In the genomic region with DNA sequence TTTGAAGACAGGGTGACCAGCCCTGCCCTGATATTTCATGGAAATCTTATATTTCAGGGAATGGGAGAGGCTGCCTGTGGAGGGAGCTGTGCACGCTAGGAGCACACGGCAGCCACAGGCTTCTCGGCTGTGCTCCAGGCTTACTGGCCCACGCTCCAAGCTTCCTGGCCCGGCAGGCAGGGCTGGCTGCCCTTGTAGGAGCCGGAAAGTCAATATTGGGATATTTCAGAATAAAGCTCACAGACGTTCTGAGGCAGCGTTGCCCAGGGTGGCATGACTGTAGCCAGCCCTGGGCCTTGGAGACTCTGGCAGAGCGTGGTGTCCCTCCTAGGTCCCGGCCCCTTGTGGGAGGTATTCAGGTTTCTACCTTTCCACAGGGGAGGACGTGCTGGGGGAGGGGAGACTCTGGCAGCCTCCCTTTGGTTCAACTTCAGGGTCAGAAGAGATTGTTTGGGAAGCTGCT, we compare ENCODE assay signal across 1 cellular context.
TF ChIP-seq lines count a peak whose summit lies in the region.

No MANE protein-coding gene starts in this region.

TF ChIP-seq in HepG2, 621 proteins besides CTCF, POLR2A, EP300 and RAD21 (continued from another document):
- TF ChIP-seq, protein P1, sequence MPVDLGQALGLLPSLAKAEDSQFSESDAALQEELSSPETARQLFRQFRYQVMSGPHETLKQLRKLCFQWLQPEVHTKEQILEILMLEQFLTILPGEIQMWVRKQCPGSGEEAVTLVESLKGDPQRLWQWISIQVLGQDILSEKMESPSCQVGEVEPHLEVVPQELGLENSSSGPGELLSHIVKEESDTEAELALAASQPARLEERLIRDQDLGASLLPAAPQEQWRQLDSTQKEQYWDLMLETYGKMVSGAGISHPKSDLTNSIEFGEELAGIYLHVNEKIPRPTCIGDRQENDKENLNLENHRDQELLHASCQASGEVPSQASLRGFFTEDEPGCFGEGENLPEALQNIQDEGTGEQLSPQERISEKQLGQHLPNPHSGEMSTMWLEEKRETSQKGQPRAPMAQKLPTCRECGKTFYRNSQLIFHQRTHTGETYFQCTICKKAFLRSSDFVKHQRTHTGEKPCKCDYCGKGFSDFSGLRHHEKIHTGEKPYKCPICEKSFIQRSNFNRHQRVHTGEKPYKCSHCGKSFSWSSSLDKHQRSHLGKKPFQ (CRISPR knock-in tag; IDR thresholded peaks at IDR 0.05; ENCODE audit: insufficient replicate concordance), result no peak
- no peak for TF ChIP-seq SIX1 (CRISPR knock-in tag; IDR thresholded peaks at IDR 0.05; ENCODE audit: borderline replicate concordance)
- no peak for TF ChIP-seq JARID2 (CRISPR knock-in tag; IDR thresholded peaks at IDR 0.05; ENCODE audit: insufficient replicate concordance)
- TF ChIP-seq, protein P2, sequence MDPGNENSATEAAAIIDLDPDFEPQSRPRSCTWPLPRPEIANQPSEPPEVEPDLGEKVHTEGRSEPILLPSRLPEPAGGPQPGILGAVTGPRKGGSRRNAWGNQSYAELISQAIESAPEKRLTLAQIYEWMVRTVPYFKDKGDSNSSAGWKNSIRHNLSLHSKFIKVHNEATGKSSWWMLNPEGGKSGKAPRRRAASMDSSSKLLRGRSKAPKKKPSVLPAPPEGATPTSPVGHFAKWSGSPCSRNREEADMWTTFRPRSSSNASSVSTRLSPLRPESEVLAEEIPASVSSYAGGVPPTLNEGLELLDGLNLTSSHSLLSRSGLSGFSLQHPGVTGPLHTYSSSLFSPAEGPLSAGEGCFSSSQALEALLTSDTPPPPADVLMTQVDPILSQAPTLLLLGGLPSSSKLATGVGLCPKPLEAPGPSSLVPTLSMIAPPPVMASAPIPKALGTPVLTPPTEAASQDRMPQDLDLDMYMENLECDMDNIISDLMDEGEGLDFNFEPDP (CRISPR knock-in tag; conservative IDR thresholded peaks at IDR 0.05), result no peak
- no peak for TF ChIP-seq ZBTB7A (CRISPR knock-in tag; IDR thresholded peaks at IDR 0.05)
- no peak for TF ChIP-seq SYNCRIP (IDR thresholded peaks at IDR 0.05; ENCODE audit: insufficient read depth, low read depth, low read length)
- TF ChIP-seq ZNF629 (CRISPR knock-in tag; conservative IDR thresholded peaks at IDR 0.05), result no peak
- TF ChIP-seq, protein P3, sequence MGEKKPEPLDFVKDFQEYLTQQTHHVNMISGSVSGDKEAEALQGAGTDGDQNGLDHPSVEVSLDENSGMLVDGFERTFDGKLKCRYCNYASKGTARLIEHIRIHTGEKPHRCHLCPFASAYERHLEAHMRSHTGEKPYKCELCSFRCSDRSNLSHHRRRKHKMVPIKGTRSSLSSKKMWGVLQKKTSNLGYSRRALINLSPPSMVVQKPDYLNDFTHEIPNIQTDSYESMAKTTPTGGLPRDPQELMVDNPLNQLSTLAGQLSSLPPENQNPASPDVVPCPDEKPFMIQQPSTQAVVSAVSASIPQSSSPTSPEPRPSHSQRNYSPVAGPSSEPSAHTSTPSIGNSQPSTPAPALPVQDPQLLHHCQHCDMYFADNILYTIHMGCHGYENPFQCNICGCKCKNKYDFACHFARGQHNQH (CRISPR knock-in tag; IDR thresholded peaks at IDR 0.05), result peak; percentile 31; the same call in 1 of the 2 replicates
- no peak for TF ChIP-seq ZNF777 (CRISPR knock-in tag; IDR thresholded peaks at IDR 0.05)
- TF ChIP-seq ZNF44 (CRISPR knock-in tag; IDR thresholded peaks at IDR 0.05), result 0 out of 2 replicates have a peak, but pooled peaks have one; percentile 49
- TF ChIP-seq SAFB2 (CRISPR knock-in tag; IDR thresholded peaks at IDR 0.05; ENCODE audit: borderline replicate concordance, low read depth), result no peak
- TF ChIP-seq ZNF124 (CRISPR knock-in tag; IDR thresholded peaks at IDR 0.05), result no peak
- TF ChIP-seq, protein P4, sequence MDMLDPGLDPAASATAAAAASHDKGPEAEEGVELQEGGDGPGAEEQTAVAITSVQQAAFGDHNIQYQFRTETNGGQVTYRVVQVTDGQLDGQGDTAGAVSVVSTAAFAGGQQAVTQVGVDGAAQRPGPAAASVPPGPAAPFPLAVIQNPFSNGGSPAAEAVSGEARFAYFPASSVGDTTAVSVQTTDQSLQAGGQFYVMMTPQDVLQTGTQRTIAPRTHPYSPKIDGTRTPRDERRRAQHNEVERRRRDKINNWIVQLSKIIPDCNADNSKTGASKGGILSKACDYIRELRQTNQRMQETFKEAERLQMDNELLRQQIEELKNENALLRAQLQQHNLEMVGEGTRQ (IDR thresholded peaks at IDR 0.05; ENCODE audit: low read depth, low read length), result no peak
- TF ChIP-seq, protein P4 (CRISPR knock-in tag; IDR thresholded peaks at IDR 0.05; ENCODE audit: borderline replicate concordance), result no peak
- TF ChIP-seq MLLT10 (CRISPR knock-in tag; IDR thresholded peaks at IDR 0.05), result no peak
- TF ChIP-seq, protein P5, sequence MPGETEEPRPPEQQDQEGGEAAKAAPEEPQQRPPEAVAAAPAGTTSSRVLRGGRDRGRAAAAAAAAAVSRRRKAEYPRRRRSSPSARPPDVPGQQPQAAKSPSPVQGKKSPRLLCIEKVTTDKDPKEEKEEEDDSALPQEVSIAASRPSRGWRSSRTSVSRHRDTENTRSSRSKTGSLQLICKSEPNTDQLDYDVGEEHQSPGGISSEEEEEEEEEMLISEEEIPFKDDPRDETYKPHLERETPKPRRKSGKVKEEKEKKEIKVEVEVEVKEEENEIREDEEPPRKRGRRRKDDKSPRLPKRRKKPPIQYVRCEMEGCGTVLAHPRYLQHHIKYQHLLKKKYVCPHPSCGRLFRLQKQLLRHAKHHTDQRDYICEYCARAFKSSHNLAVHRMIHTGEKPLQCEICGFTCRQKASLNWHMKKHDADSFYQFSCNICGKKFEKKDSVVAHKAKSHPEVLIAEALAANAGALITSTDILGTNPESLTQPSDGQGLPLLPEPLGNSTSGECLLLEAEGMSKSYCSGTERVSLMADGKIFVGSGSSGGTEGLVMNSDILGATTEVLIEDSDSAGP (CRISPR knock-in tag; IDR thresholded peaks at IDR 0.05; ENCODE audit: borderline replicate concordance), result peak; percentile 18; the same call in 1 of the 2 replicates
- TF ChIP-seq, protein P6, sequence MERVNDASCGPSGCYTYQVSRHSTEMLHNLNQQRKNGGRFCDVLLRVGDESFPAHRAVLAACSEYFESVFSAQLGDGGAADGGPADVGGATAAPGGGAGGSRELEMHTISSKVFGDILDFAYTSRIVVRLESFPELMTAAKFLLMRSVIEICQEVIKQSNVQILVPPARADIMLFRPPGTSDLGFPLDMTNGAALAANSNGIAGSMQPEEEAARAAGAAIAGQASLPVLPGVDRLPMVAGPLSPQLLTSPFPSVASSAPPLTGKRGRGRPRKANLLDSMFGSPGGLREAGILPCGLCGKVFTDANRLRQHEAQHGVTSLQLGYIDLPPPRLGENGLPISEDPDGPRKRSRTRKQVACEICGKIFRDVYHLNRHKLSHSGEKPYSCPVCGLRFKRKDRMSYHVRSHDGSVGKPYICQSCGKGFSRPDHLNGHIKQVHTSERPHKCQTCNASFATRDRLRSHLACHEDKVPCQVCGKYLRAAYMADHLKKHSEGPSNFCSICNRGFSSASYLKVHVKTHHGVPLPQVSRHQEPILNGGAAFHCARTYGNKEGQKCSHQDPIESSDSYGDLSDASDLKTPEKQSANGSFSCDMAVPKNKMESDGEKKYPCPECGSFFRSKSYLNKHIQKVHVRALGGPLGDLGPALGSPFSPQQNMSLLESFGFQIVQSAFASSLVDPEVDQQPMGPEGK (CRISPR knock-in tag; IDR thresholded peaks at IDR 0.05), result no peak
- no peak for TF ChIP-seq HCFC1 (IDR thresholded peaks at IDR 0.05; ENCODE audit: low read depth, low read length)
- no peak for TF ChIP-seq ISL2 (CRISPR knock-in tag; IDR thresholded peaks at IDR 0.05)
- TF ChIP-seq, protein P7, sequence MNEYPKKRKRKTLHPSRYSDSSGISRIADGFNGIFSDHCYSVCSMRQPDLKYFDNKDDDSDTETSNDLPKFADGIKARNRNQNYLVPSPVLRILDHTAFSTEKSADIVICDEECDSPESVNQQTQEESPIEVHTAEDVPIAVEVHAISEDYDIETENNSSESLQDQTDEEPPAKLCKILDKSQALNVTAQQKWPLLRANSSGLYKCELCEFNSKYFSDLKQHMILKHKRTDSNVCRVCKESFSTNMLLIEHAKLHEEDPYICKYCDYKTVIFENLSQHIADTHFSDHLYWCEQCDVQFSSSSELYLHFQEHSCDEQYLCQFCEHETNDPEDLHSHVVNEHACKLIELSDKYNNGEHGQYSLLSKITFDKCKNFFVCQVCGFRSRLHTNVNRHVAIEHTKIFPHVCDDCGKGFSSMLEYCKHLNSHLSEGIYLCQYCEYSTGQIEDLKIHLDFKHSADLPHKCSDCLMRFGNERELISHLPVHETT (CRISPR knock-in tag; conservative IDR thresholded peaks at IDR 0.05), result no peak
- no peak for TF ChIP-seq MXD4 (CRISPR knock-in tag; IDR thresholded peaks at IDR 0.05)
- TF ChIP-seq, protein P8, sequence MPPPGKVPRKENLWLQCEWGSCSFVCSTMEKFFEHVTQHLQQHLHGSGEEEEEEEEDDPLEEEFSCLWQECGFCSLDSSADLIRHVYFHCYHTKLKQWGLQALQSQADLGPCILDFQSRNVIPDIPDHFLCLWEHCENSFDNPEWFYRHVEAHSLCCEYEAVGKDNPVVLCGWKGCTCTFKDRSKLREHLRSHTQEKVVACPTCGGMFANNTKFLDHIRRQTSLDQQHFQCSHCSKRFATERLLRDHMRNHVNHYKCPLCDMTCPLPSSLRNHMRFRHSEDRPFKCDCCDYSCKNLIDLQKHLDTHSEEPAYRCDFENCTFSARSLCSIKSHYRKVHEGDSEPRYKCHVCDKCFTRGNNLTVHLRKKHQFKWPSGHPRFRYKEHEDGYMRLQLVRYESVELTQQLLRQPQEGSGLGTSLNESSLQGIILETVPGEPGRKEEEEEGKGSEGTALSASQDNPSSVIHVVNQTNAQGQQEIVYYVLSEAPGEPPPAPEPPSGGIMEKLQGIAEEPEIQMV (CRISPR knock-in tag; IDR thresholded peaks at IDR 0.05; ENCODE audit: low read depth), result no peak
- TF ChIP-seq, protein P9, sequence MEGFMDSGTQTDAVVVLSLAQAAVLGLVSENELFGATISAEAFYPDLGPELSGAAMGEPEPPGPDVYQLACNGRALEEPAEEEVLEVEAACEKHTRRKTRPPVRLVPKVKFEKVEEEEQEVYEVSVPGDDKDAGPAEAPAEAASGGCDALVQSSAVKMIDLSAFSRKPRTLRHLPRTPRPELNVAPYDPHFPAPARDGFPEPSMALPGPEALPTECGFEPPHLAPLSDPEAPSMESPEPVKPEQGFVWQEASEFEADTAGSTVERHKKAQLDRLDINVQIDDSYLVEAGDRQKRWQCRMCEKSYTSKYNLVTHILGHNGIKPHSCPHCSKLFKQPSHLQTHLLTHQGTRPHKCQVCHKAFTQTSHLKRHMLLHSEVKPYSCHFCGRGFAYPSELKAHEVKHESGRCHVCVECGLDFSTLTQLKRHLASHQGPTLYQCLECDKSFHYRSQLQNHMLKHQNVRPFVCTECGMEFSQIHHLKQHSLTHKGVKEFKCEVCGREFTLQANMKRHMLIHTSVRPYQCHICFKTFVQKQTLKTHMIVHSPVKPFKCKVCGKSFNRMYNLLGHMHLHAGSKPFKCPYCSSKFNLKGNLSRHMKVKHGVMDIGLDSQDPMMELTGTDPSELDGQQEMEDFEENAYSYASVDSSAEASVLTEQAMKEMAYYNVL (CRISPR knock-in tag; IDR thresholded peaks at IDR 0.05; ENCODE audit: borderline replicate concordance), result 0 out of 2 replicates have a peak, but pooled peaks have one; percentile 43
- no peak for TF ChIP-seq ATF1 (CRISPR knock-in tag; IDR thresholded peaks at IDR 0.05)
- TF ChIP-seq HNRNPLL (IDR thresholded peaks at IDR 0.05; ENCODE audit: low read depth, low read length, poor library complexity, severe bottlenecking), result no peak
- TF ChIP-seq ZFYVE20 (CRISPR knock-in tag; IDR thresholded peaks at IDR 0.05; ENCODE audit: borderline replicate concordance, low read depth), result no peak
- TF ChIP-seq, protein P10, sequence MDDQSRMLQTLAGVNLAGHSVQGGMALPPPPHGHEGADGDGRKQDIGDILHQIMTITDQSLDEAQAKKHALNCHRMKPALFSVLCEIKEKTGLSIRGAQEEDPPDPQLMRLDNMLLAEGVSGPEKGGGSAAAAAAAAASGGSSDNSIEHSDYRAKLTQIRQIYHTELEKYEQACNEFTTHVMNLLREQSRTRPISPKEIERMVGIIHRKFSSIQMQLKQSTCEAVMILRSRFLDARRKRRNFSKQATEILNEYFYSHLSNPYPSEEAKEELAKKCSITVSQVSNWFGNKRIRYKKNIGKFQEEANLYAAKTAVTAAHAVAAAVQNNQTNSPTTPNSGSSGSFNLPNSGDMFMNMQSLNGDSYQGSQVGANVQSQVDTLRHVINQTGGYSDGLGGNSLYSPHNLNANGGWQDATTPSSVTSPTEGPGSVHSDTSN (CRISPR knock-in tag; IDR thresholded peaks at IDR 0.05; ENCODE audit: borderline replicate concordance), result no peak
- peak; percentile 42; the same call in 1 of the 2 replicates for TF ChIP-seq SAP130 (CRISPR knock-in tag; IDR thresholded peaks at IDR 0.05; ENCODE audit: low read depth)
- no peak for TF ChIP-seq ZNF83 (CRISPR knock-in tag; IDR thresholded peaks at IDR 0.05; ENCODE audit: borderline replicate concordance)
- TF ChIP-seq ZZZ3 (CRISPR knock-in tag; IDR thresholded peaks at IDR 0.05; ENCODE audit: borderline replicate concordance), result no peak
